In genomic region chr1:174902531-174903099, GRCh38 we compare ENCODE assay signal across 19 cellular contexts.
A peak's percentile ranks its signal among the peaks of the same experiment; 100 is the strongest.
DNase-seq lines count a peak whose midpoint lies in the region; ATAC-seq, FAIRE-seq and TF ChIP-seq lines count a peak whose summit lies in the region.
"Had no signal": no experiment of that assay in that cellular context is flagged by ENCODE, and none has a peak within 500 bp of the region (broad histone marks: within the 10 kb centered on the region; RNA-seq: fewer than 3 reads in every experiment).

No MANE protein-coding gene starts in this region.

- H3K27me3 ChIP-seq in K562 (ENCODE audit: control insufficient read depth in 2 of 2, insufficient read depth in 2 of 2, low read length in 2 of 2) = no peaks in the 10 kb centered on the region
- no peaks in the 10 kb centered on the region for H3K27me3 ChIP-seq in hepatocyte
- no peaks in the 10 kb centered on the region for H3K27me3 ChIP-seq in ovary
- H3K27me3 ChIP-seq: heart left ventricle, stomach, tibial nerve had no signal

- no TSS peak for BruUV-seq in K562 (replicated peaks; lab: Mats Ljungman, UMichigan)

- H3K4me1 ChIP-seq in K562 (replicated peaks in 1 of 2; ENCODE audit: control insufficient read depth in 2 of 2, insufficient read depth in 2 of 2, low read length in 2 of 2) (no peaks in the 10 kb centered on the region), hepatocyte (ENCODE audit: insufficient read depth) (no peaks in the 10 kb centered on the region), ovary (ENCODE audit: insufficient read depth) (no peaks in the 10 kb centered on the region)
- H3K4me1 ChIP-seq: tibial nerve had no signal

- no peak overlapping the region for H3K4me3 ChIP-seq in K562
- no peak overlapping the region for H3K4me3 ChIP-seq in hepatocyte
- H3K4me3 ChIP-seq in ovary = no peak overlapping the region
- H3K4me3 ChIP-seq: heart left ventricle, stomach, tibial nerve had no signal

- no peaks in the 10 kb centered on the region for H3K4me1 Mint-ChIP-seq in stimulated activated naive CD8-positive, alpha-beta T cell treated with anti-CD3 and anti-CD28 coated beads, Interleukin-15, amount 100 ng/mL, for 72 hours
- H3K4me1 Mint-ChIP-seq: activated naive CD4-positive, alpha-beta T cell treated with anti-CD3 and anti-CD28 coated beads, Interleukin-2, amount 50 U/mL, for 24 hours had no signal

- peak; percentile 41 for DNase-seq in HT1080 (ENCODE audit: low read depth)
- no peak for DNase-seq in K562 (ENCODE audit: extremely low read depth in 1 of 4, low spot score in 3 of 4)
- peak; percentile 21 for DNase-seq in hepatocyte (ENCODE audit: low spot score)
- peak; percentile 52 for DNase-seq in mucosa of gallbladder (ENCODE audit: low spot score)
- no peak for DNase-seq in ovary
- DNase-seq in foreskin melanocyte = no peak
- DNase-seq in stimulated activated naive CD8-positive, alpha-beta T cell treated with anti-CD3 and anti-CD28 coated beads, Interleukin-15, amount 100 ng/mL, for 72 hours = no peak
- no peak for DNase-seq in activated T-cell treated with anti-CD3 and anti-CD28 coated beads for 4 hours
- DNase-seq: central memory CD4-positive, alpha-beta T cell; heart left ventricle; KG1; NCI-H146; posterior cingulate gyrus; stomach had no signal

- no peaks in the 10 kb centered on the region for H3K9me2 ChIP-seq in hepatocyte (replicated peaks; ENCODE audit: insufficient read depth)

- POLR2A ChIA-PET in K562 (lab: Yijun Ruan, JAX) = interaction anchor here (0.6 kb wide), 1 partner anchor 421 kb away, joined by 3 read pairs; no protein-coding TSS in a partner anchor

- no peaks in the 10 kb centered on the region; the same call in 2 of the 3 replicates for H3K36me3 ChIP-seq in K562 (ENCODE audit: control insufficient read depth, insufficient read depth, low read length)
- H3K36me3 ChIP-seq in hepatocyte (replicated peaks; ENCODE audit: insufficient read depth, low read depth) = no peaks in the 10 kb centered on the region
- H3K36me3 ChIP-seq in ovary = no peaks in the 10 kb centered on the region

- TF ChIP-seq CTCF in K562 (IDR thresholded peaks at IDR 0.05 in 2 of 3, conservative IDR thresholded peaks at IDR 0.05 in 1 of 3; ENCODE audit: insufficient read depth in 2 of 3, low read depth in 1 of 3, low read length in 3 of 3) = no peak
- no peak for TF ChIP-seq CTCF in hepatocyte (IDR thresholded peaks at IDR 0.05; ENCODE audit: poor library complexity)
- no peak for TF ChIP-seq CTCF in ovary (IDR thresholded peaks at IDR 0.05)

- no peak for ATAC-seq in K562
- no peak for ATAC-seq in stimulated activated naive CD8-positive, alpha-beta T cell treated with anti-CD3 and anti-CD28 coated beads, Interleukin-15, amount 100 ng/mL, for 72 hours
- ATAC-seq: heart left ventricle, Right ventricle myocardium inferior had no signal

- peaks cover 7% of the 10 kb centered on the region for H3K9me3 ChIP-seq in K562 (replicated peaks; ENCODE audit: control insufficient read depth, insufficient read depth, low read depth, low read length)
- no peaks in the 10 kb centered on the region for H3K9me3 ChIP-seq in hepatocyte (ENCODE audit: low read depth)
- no peaks in the 10 kb centered on the region for H3K9me3 ChIP-seq in ovary

- no peak overlapping the region for H2AFZ ChIP-seq in K562 (ENCODE audit: low read depth, low read length)
- no peak overlapping the region for H2AFZ ChIP-seq in hepatocyte

- TF ChIP-seq POLR2A in K562 (conservative IDR thresholded peaks at IDR 0.05) (no peak), ovary (IDR thresholded peaks at IDR 0.05) (no peak)

- no peak overlapping the region for H3K27ac ChIP-seq in K562 (ENCODE audit: extremely low read depth, low read depth, low read length)
- H3K27ac ChIP-seq in hepatocyte = no peak overlapping the region
- no peak overlapping the region for H3K27ac ChIP-seq in ovary
- H3K27ac ChIP-seq: C4-2B, heart left ventricle, stomach, tibial nerve had no signal

- in situ Hi-C loops in K562 (cut with MboI) = no loop called here

- H3K27ac Mint-ChIP-seq in stimulated activated naive CD8-positive, alpha-beta T cell treated with anti-CD3 and anti-CD28 coated beads, Interleukin-15, amount 100 ng/mL, for 72 hours = no peak overlapping the region
- H3K27ac Mint-ChIP-seq: activated naive CD4-positive, alpha-beta T cell treated with anti-CD3 and anti-CD28 coated beads, Interleukin-2, amount 50 U/mL, for 24 hours had no signal

- TF ChIP-seq RAD21 in K562 (CRISPR knock-in tag; conservative IDR thresholded peaks at IDR 0.05 in 1 of 2, IDR thresholded peaks at IDR 0.05 in 1 of 2) = no peak

- no peak overlapping the region for H3K4me3 Mint-ChIP-seq in stimulated activated naive CD8-positive, alpha-beta T cell treated with anti-CD3 and anti-CD28 coated beads, Interleukin-15, amount 100 ng/mL, for 72 hours
- H3K4me3 Mint-ChIP-seq: activated naive CD4-positive, alpha-beta T cell treated with anti-CD3 and anti-CD28 coated beads, Interleukin-2, amount 50 U/mL, for 24 hours had no signal

- no peak overlapping the region for H3K9ac ChIP-seq in K562 (ENCODE audit: insufficient read depth in 1 of 2, low read depth in 2 of 2, low read length in 2 of 2)

- no peak for FAIRE-seq in K562 (lab: Jason Lieb, UNC)
- FAIRE-seq: endothelial cell of umbilical vein had no signal

- H3K27me3 Mint-ChIP-seq in stimulated activated naive CD8-positive, alpha-beta T cell treated with anti-CD3 and anti-CD28 coated beads, Interleukin-15, amount 100 ng/mL, for 72 hours = no peaks in the 10 kb centered on the region
- H3K27me3 Mint-ChIP-seq: activated naive CD4-positive, alpha-beta T cell treated with anti-CD3 and anti-CD28 coated beads, Interleukin-2, amount 50 U/mL, for 24 hours had no signal

- H3K4me2 ChIP-seq in K562 (ENCODE audit: insufficient read depth, low read length) (no peak overlapping the region), hepatocyte (no peak overlapping the region)

- no peak for TF ChIP-seq EP300 in K562 (IDR thresholded peaks at IDR 0.05; ENCODE audit: low read length)
- TF ChIP-seq EP300 in ovary (IDR thresholded peaks at IDR 0.05) = no peak

- CTCF ChIA-PET in K562 (lab: Yijun Ruan, JAX; ENCODE audit: low intra/inter-chr PET ratio) = no interaction called here

- no peaks in the 10 kb centered on the region for H4K20me1 ChIP-seq in K562 (replicated peaks; ENCODE audit: control insufficient read depth, insufficient read depth, low read length)
- H4K20me1 ChIP-seq in hepatocyte (ENCODE audit: insufficient read depth, poor library complexity, severe bottlenecking) = no peaks in the 10 kb centered on the region

- H3K79me2 ChIP-seq in K562 (ENCODE audit: control insufficient read depth, insufficient read depth, low read length) (no peaks in the 10 kb centered on the region), hepatocyte (no peaks in the 10 kb centered on the region)

- intact Hi-C loops in K562 (cut with micrococcal nuclease) = no loop called here
- intact Hi-C loops in ovary (cut with DNase I) = no loop called here

- peaks cover 27 to 34% of the 10 kb centered on the region in 2 donors for H3K9me3 Mint-ChIP-seq in stimulated activated naive CD8-positive, alpha-beta T cell treated with anti-CD3 and anti-CD28 coated beads, Interleukin-15, amount 100 ng/mL, for 72 hours

- WGBS in K562 (ENCODE audit: insufficient coverage, low coverage, missing lambda C conversion rate) = 63% methylated on average over 4 of the region's 4 CpGs
- 87% methylated on average over 4 of the region's 4 CpGs for WGBS in hepatocyte (ENCODE audit: low lambda C conversion rate, missing lambda C conversion rate)
- 72 to 80% (median 78%) methylated on average over 4 of the region's 4 CpGs for WGBS in ovary, 3 donors

- H3K9me1 ChIP-seq in K562 (ENCODE audit: control insufficient read depth, insufficient read depth, low read length) = no peaks in the 10 kb centered on the region

TF ChIP-seq in K562, 482 proteins besides CTCF, POLR2A, EP300 and RAD21 (continues in another document):
- TF ChIP-seq CEBPB (tag; IDR thresholded peaks at IDR 0.05) = peak; percentile 69

Comparison
In these comparisons a context has a peak if more than half of its experiments do, and no peak if none do; other contexts are left out.
1. DNase-seq: peak in HT1080 (single experiment), hepatocyte (single experiment) and mucosa of gallbladder (single experiment); none in K562 (0 of 4), ovary (0 of 5), foreskin melanocyte (single experiment), stimulated activated naive CD8-positive, alpha-beta T cell treated with anti-CD3 and anti-CD28 coated beads, Interleukin-15, amount 100 ng/mL, for 72 hours (0 of 2) and activated T-cell treated with anti-CD3 and anti-CD28 coated beads for 4 hours (single experiment).